ENCODE assay signal across 1 cellular context in the genomic region with DNA sequence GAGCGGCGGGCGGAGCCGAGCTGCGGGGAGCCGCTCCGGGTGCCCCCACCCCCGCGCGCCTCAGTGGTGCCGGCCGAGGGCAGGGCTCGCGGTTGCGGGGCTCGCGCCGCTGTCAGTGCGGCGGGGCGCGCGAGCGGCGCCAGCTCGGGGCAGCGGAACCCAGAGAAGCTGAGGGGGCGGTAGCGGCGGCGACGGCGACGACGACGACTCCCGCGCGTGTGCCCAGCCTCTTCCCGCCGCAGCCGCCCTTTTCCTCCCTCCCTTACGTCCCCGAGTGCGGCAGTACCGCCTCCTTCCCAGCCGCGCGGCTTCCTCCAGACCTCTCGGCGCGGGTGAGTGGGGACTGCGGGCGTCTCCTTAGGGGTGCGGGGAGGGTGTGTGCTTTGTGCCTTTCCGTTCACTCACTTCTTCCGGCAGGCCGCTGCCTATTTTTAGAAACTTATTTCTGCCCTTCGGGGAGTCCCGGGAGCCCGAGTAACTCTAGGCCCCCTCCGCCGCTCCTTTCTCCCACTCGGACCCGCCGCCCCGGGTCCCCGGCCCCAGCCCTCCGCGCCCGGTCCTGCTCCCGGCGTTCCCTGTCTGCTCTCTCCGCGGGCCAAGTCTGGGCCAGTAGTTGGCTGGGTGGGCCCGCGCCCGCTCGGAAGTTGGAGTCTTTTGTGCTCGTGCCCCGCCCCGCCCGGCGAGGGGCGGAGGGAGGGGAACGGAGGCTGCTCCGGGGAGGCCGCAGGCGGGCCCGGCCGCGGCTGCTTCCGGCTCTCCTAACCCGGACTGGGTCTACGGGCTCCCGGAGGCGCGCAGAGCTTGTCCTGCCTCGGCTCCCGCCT.
TF ChIP-seq lines count a peak whose summit lies in the region.

RALY (plus strand) TSS at position 112 of the 824 bp plus-strand sequence. CDS start 78,164 bp downstream, outside the sequence.

TF ChIP-seq in HepG2, 621 proteins besides CTCF, POLR2A, EP300 and RAD21 (continued from another document and continues in another):
- TF ChIP-seq SOX6 (IDR thresholded peaks at IDR 0.05): no peak
- peak; percentile 76 for TF ChIP-seq SOX6 (CRISPR knock-in tag; IDR thresholded peaks at IDR 0.05)
- TF ChIP-seq AKAP8 (CRISPR knock-in tag; IDR thresholded peaks at IDR 0.05): peak; percentile 70; the same call in 1 of the 2 replicates
- TF ChIP-seq ZNF772 (CRISPR knock-in tag; IDR thresholded peaks at IDR 0.05): peak; percentile 73
- TF ChIP-seq, protein P1, sequence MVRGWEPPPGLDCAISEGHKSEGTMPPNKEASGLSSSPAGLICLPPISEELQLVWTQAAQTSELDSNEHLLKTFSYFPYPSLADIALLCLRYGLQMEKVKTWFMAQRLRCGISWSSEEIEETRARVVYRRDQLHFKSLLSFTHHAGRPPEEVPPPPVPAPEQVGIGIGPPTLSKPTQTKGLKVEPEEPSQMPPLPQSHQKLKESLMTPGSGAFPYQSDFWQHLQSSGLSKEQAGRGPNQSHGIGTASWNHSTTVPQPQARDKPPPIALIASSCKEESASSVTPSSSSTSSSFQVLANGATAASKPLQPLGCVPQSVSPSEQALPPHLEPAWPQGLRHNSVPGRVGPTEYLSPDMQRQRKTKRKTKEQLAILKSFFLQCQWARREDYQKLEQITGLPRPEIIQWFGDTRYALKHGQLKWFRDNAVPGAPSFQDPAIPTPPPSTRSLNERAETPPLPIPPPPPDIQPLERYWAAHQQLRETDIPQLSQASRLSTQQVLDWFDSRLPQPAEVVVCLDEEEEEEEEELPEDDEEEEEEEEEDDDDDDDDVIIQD (CRISPR knock-in tag; IDR thresholded peaks at IDR 0.05; ENCODE audit: low read depth): no peak
- peak; percentile 94 for TF ChIP-seq POLR2G (IDR thresholded peaks at IDR 0.05; ENCODE audit: low read depth, low read length)
- TF ChIP-seq, protein P2, sequence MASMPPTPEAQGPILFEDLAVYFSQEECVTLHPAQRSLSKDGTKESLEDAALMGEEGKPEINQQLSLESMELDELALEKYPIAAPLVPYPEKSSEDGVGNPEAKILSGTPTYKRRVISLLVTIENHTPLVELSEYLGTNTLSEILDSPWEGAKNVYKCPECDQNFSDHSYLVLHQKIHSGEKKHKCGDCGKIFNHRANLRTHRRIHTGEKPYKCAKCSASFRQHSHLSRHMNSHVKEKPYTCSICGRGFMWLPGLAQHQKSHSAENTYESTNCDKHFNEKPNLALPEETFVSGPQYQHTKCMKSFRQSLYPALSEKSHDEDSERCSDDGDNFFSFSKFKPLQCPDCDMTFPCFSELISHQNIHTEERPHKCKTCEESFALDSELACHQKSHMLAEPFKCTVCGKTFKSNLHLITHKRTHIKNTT (CRISPR knock-in tag; IDR thresholded peaks at IDR 0.05): peak; percentile 94
- peak; percentile 12; the same call in 1 of the 2 replicates for TF ChIP-seq ZFP62 (CRISPR knock-in tag; IDR thresholded peaks at IDR 0.05)
- TF ChIP-seq, protein P3, sequence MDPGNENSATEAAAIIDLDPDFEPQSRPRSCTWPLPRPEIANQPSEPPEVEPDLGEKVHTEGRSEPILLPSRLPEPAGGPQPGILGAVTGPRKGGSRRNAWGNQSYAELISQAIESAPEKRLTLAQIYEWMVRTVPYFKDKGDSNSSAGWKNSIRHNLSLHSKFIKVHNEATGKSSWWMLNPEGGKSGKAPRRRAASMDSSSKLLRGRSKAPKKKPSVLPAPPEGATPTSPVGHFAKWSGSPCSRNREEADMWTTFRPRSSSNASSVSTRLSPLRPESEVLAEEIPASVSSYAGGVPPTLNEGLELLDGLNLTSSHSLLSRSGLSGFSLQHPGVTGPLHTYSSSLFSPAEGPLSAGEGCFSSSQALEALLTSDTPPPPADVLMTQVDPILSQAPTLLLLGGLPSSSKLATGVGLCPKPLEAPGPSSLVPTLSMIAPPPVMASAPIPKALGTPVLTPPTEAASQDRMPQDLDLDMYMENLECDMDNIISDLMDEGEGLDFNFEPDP (CRISPR knock-in tag; conservative IDR thresholded peaks at IDR 0.05): peak; percentile 97
- TF ChIP-seq ZKSCAN5 (CRISPR knock-in tag; IDR thresholded peaks at IDR 0.05): peak; percentile 69; the same call in 1 of the 2 replicates
- TF ChIP-seq ZSCAN12 (CRISPR knock-in tag; IDR thresholded peaks at IDR 0.05): peak; percentile 63
- no peak; the same call in 1 of the 2 replicates for TF ChIP-seq SMAD9 (CRISPR knock-in tag; IDR thresholded peaks at IDR 0.05)
- TF ChIP-seq ZNF430 (CRISPR knock-in tag; IDR thresholded peaks at IDR 0.05): peak; percentile 35; the same call in 1 of the 2 replicates
- TF ChIP-seq MAZ (IDR thresholded peaks at IDR 0.05; ENCODE audit: borderline replicate concordance, low read depth, low read length): peak; percentile 99
- peak; percentile 92 for TF ChIP-seq MAZ (CRISPR knock-in tag; IDR thresholded peaks at IDR 0.05; ENCODE audit: low read depth)
- 0 out of 2 replicates have a peak, but pooled peaks have one; percentile 58 for TF ChIP-seq ZXDC (CRISPR knock-in tag; IDR thresholded peaks at IDR 0.05)
- no peak for TF ChIP-seq FOXA1 (IDR thresholded peaks at IDR 0.05)
- peak; percentile 22 for TF ChIP-seq FOXA1 (CRISPR knock-in tag; IDR thresholded peaks at IDR 0.05)
- TF ChIP-seq MTF1 (CRISPR knock-in tag; IDR thresholded peaks at IDR 0.05): peak; percentile 33; the same call in 1 of the 2 replicates
- TF ChIP-seq, protein P4, sequence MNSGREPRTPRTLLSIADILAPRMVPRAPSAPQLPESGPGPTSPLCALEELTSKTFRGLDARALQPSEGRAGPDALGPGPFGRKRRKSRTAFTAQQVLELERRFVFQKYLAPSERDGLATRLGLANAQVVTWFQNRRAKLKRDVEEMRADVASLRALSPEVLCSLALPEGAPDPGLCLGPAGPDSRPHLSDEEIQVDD (CRISPR knock-in tag; IDR thresholded peaks at IDR 0.05; ENCODE audit: borderline replicate concordance): peak; percentile 39; the same call in 1 of the 2 replicates
- TF ChIP-seq ZNF644 (CRISPR knock-in tag; IDR thresholded peaks at IDR 0.05; ENCODE audit: low read depth): no peak
- no peak for TF ChIP-seq DNMT3B (CRISPR knock-in tag; conservative IDR thresholded peaks at IDR 0.05)
- TF ChIP-seq ZNF329 (CRISPR knock-in tag; IDR thresholded peaks at IDR 0.05; ENCODE audit: low read depth): peak; percentile 88
- peak; percentile 90; the same call in 1 of the 2 replicates for TF ChIP-seq MTA1 (CRISPR knock-in tag; IDR thresholded peaks at IDR 0.05; ENCODE audit: borderline replicate concordance)
- TF ChIP-seq, protein P5, sequence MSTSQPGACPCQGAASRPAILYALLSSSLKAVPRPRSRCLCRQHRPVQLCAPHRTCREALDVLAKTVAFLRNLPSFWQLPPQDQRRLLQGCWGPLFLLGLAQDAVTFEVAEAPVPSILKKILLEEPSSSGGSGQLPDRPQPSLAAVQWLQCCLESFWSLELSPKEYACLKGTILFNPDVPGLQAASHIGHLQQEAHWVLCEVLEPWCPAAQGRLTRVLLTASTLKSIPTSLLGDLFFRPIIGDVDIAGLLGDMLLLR (CRISPR knock-in tag; IDR thresholded peaks at IDR 0.05): peak; percentile 76; the same call in 1 of the 2 replicates
- no peak for TF ChIP-seq ZFAT (CRISPR knock-in tag; conservative IDR thresholded peaks at IDR 0.05)
- TF ChIP-seq, protein P6, sequence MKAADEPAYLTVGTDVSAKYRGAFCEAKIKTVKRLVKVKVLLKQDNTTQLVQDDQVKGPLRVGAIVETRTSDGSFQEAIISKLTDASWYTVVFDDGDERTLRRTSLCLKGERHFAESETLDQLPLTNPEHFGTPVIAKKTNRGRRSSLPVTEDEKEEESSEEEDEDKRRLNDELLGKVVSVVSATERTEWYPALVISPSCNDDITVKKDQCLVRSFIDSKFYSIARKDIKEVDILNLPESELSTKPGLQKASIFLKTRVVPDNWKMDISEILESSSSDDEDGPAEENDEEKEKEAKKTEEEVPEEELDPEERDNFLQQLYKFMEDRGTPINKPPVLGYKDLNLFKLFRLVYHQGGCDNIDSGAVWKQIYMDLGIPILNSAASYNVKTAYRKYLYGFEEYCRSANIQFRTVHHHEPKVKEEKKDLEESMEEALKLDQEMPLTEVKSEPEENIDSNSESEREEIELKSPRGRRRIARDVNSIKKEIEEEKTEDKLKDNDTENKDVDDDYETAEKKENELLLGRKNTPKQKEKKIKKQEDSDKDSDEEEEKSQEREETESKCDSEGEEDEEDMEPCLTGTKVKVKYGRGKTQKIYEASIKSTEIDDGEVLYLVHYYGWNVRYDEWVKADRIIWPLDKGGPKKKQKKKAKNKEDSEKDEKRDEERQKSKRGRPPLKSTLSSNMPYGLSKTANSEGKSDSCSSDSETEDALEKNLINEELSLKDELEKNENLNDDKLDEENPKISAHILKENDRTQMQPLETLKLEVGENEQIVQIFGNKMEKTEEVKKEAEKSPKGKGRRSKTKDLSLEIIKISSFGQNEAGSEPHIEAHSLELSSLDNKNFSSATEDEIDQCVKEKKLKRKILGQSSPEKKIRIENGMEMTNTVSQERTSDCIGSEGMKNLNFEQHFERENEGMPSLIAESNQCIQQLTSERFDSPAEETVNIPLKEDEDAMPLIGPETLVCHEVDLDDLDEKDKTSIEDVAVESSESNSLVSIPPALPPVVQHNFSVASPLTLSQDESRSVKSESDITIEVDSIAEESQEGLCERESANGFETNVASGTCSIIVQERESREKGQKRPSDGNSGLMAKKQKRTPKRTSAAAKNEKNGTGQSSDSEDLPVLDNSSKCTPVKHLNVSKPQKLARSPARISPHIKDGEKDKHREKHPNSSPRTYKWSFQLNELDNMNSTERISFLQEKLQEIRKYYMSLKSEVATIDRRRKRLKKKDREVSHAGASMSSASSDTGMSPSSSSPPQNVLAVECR (CRISPR knock-in tag; IDR thresholded peaks at IDR 0.05; ENCODE audit: borderline replicate concordance): peak; percentile 92
- TF ChIP-seq ZBTB7B (CRISPR knock-in tag; IDR thresholded peaks at IDR 0.05): peak; percentile 61; the same call in 1 of the 2 replicates
- 0 out of 2 replicates have a peak, but pooled peaks have one; percentile 33 for TF ChIP-seq DMTF1 (CRISPR knock-in tag; IDR thresholded peaks at IDR 0.05)
- TF ChIP-seq ZNF468 (CRISPR knock-in tag; IDR thresholded peaks at IDR 0.05): peak; percentile 69
- TF ChIP-seq, protein P7, sequence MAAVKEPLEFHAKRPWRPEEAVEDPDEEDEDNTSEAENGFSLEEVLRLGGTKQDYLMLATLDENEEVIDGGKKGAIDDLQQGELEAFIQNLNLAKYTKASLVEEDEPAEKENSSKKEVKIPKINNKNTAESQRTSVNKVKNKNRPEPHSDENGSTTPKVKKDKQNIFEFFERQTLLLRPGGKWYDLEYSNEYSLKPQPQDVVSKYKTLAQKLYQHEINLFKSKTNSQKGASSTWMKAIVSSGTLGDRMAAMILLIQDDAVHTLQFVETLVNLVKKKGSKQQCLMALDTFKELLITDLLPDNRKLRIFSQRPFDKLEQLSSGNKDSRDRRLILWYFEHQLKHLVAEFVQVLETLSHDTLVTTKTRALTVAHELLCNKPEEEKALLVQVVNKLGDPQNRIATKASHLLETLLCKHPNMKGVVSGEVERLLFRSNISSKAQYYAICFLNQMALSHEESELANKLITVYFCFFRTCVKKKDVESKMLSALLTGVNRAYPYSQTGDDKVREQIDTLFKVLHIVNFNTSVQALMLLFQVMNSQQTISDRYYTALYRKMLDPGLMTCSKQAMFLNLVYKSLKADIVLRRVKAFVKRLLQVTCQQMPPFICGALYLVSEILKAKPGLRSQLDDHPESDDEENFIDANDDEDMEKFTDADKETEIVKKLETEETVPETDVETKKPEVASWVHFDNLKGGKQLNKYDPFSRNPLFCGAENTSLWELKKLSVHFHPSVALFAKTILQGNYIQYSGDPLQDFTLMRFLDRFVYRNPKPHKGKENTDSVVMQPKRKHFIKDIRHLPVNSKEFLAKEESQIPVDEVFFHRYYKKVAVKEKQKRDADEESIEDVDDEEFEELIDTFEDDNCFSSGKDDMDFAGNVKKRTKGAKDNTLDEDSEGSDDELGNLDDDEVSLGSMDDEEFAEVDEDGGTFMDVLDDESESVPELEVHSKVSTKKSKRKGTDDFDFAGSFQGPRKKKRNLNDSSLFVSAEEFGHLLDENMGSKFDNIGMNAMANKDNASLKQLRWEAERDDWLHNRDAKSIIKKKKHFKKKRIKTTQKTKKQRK (IDR thresholded peaks at IDR 0.05; ENCODE audit: low read length): no peak
- peak; percentile 7 for TF ChIP-seq KAT8 (CRISPR knock-in tag; IDR thresholded peaks at IDR 0.05)
- peak; percentile 59 for TF ChIP-seq ZNF777 (CRISPR knock-in tag; IDR thresholded peaks at IDR 0.05)
- TF ChIP-seq SNAPC2 (CRISPR knock-in tag; IDR thresholded peaks at IDR 0.05): peak; percentile 67; the same call in 1 of the 2 replicates
- no peak for TF ChIP-seq ZBTB8A (CRISPR knock-in tag; IDR thresholded peaks at IDR 0.05; ENCODE audit: borderline replicate concordance, low read depth)
- TF ChIP-seq ZFP36L2 (CRISPR knock-in tag; IDR thresholded peaks at IDR 0.05): peak; percentile 63; the same call in 1 of the 2 replicates
- TF ChIP-seq ZBTB20 (CRISPR knock-in tag; IDR thresholded peaks at IDR 0.05; ENCODE audit: borderline replicate concordance, low read depth): peak; percentile 76
- peak; percentile 56; the same call in 1 of the 2 replicates for TF ChIP-seq POGZ (CRISPR knock-in tag; IDR thresholded peaks at IDR 0.05)
- TF ChIP-seq MAF1 (CRISPR knock-in tag; IDR thresholded peaks at IDR 0.05; ENCODE audit: borderline replicate concordance): peak; percentile 25
